Comparison of ENCODE assay signal across 11 cellular contexts in the genomic region with DNA sequence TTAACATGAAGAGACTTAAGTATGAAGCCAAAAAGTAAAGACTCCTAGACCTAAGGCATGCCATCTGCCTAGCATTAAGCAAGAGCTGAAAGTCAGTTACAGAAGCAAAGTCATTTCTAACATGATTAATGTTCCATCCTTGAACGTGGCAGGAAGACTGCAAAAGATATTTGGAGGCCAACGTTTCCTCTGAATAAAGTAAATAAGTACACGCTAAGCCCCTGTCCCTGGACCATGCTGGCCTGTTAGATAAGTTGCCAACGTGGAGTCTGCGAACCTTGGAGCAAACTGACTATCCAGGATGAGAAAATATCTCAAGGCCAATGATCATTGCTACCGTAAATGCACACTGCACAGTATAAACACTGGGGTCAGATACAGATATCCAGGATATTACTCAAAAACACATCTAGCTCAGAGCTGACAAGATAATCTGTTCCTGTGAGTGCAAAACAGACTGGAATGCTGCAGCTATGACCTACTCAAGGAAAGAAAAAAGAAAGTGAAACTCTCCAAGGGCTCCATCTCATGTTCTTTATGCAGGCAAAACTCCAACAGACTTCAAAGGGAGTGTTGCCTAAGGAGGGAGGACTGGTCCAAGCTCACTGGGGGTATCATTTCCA.
DNase-seq lines count a peak whose midpoint lies in the region; ATAC-seq and TF ChIP-seq lines count a peak whose summit lies in the region.
"Had no signal": no experiment of that assay in that cellular context is flagged by ENCODE, and none has a peak within 500 bp of the region (broad histone marks: within the 10 kb centered on the region; RNA-seq: fewer than 3 reads in every experiment).

No MANE protein-coding gene starts in this region.

- ATAC-seq in psoas muscle: peak; percentile 48 to 82 (median 66)
- ATAC-seq in GM19467 (IDR thresholded peaks at IDR 0.05; ENCODE audit: unreplicated experiment): no peak
- ATAC-seq in GM21786 (IDR thresholded peaks at IDR 0.05; ENCODE audit: unreplicated experiment): no peak
- ATAC-seq: activated T-helper 17 cell treated with anti-CD3 and anti-CD28 coated beads, Interleukin-2, amount 50 U/mL, for 72 hours had no signal

- H3K27ac ChIP-seq in psoas muscle: peak overlapping the region; percentile 23

- H3K4me3 ChIP-seq in foreskin fibroblast (ENCODE audit: low read depth in 1 of 2, low read length in 2 of 2) (peak overlapping the region; percentile 23 to 30), psoas muscle (peak overlapping the region; percentile 44)

- H3K36me3 ChIP-seq in psoas muscle (ENCODE audit: insufficient read depth in 1 of 2, low read depth in 1 of 2): no peaks in the 10 kb centered on the region

- intact Hi-C loops in psoas muscle (cut with DNase I): no loop called here

- peaks cover 6% of the 10 kb centered on the region for H3K4me1 ChIP-seq in psoas muscle
- H3K4me1 ChIP-seq: Caco-2 had no signal

- DNase-seq in Daoy (ENCODE audit: low read depth): peak; percentile 2
- peak; percentile 50 for DNase-seq in RPMI7951 (ENCODE audit: low read depth)
- peak; percentile 26 to 63 for DNase-seq in foreskin fibroblast
- no peak for DNase-seq in psoas muscle
- DNase-seq in SW 1271 (lab: John Stamatoyannopoulos, UW): no peak
- no peak for DNase-seq in NCI-H187 treated with DMSO at 0.1 percent for 48 hours (lab: John Stamatoyannopoulos, UW)
- DNase-seq: Caco-2, NCI-H2227 treated with DMSO at 0.1 percent for 48 hours had no signal

- H3K27me3 ChIP-seq in psoas muscle (ENCODE audit: insufficient read depth in 3 of 3, low read length in 2 of 3): no peaks in the 10 kb centered on the region

- WGBS in psoas muscle, 3 donors: 4 to 9% (median 4%) methylated on average over 6 of the region's 6 CpGs

- H3K9me3 ChIP-seq in psoas muscle: no peaks in the 10 kb centered on the region
- H3K9me3 ChIP-seq: Caco-2 had no signal

- TF ChIP-seq CTCF in foreskin fibroblast (IDR thresholded peaks at IDR 0.05; ENCODE audit: low read depth, low read length) (no peak), psoas muscle (IDR thresholded peaks at IDR 0.05) (no peak)

Comparison
In these comparisons a context has a peak if more than half of its experiments do, and no peak if none do; other contexts are left out.
1. DNase-seq: peak in Daoy (single experiment), RPMI7951 (single experiment) and foreskin fibroblast (2 of 2); none in psoas muscle (0 of 2), SW 1271 (0 of 2) and NCI-H187 treated with DMSO at 0.1 percent for 48 hours (single experiment).
2. ATAC-seq: peak in psoas muscle (4 of 4); none in GM19467 (single experiment) and GM21786 (single experiment).